In the genomic region with DNA sequence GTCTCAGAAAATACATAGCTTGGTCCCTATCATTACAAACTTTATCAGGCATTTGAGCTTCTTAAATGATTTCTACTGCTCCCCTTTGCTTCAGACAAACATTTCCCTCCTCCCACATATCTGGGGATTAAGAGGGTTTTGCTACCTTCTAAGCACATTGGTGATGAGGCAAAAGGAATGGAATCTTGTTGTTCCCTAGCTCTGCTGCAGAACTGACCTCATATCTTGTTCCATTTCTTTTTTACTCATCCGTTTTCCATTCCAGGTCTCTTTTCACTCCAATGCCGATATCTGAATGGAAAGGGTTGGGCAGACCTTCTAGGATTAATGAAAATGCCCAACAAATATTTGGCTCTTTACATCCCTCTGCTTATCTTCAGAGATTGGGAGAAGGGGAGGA, we compare ENCODE assay signal across 17 cellular contexts.
DNase-seq lines count a peak whose midpoint lies in the region; FAIRE-seq and TF ChIP-seq lines count a peak whose summit lies in the region.
"Had no signal": no experiment of that assay in that cellular context is flagged by ENCODE, and none has a peak within 500 bp of the region (broad histone marks: within the 10 kb centered on the region; RNA-seq: fewer than 3 reads in every experiment).

No MANE protein-coding gene starts in this region.

- H3K9me3 ChIP-seq in smooth muscle cell (replicated peaks; ENCODE audit: low read depth) (no peaks in the 10 kb centered on the region), colonic mucosa (no peaks in the 10 kb centered on the region)
- H3K9me3 ChIP-seq: pancreas had no signal

- peak overlapping the region; percentile 76 for H3K4me2 ChIP-seq in smooth muscle cell

- no peak overlapping the region for H3K4me3 Mint-ChIP-seq in activated naive CD4-positive, alpha-beta T cell treated with anti-CD3 and anti-CD28 coated beads, Interleukin-2, amount 10 ng/mL, durations not matched to agents 7 days and 5 days
- H3K4me3 Mint-ChIP-seq: activated naive CD8-positive, alpha-beta T cell; central memory CD8-positive, alpha-beta T cell; stimulated activated naive CD8-positive, alpha-beta T cell treated with anti-CD3 and anti-CD28 coated beads, Interleukin-15, Interleukin-2, amounts not matched to agents 100 ng/mL and 50 ng/mL, for 24 hours had no signal

- peaks cover 6% of the 10 kb centered on the region for H3F3A ChIP-seq in smooth muscle cell (ENCODE audit: low read depth)

- no peak for FAIRE-seq in HTR-8/SVneo (lab: Jason Lieb, UNC)
- FAIRE-seq: endometrium, pancreas had no signal

- no peaks in the 10 kb centered on the region for H3K79me2 ChIP-seq in smooth muscle cell (ENCODE audit: low read depth)

- H3K36me3 ChIP-seq in smooth muscle cell (ENCODE audit: low read depth) (no peaks in the 10 kb centered on the region), colonic mucosa (no peaks in the 10 kb centered on the region)
- H3K36me3 ChIP-seq: pancreas had no signal

- H3K4me1 ChIP-seq in smooth muscle cell (ENCODE audit: low read depth): peaks cover 17% of the 10 kb centered on the region
- no peaks in the 10 kb centered on the region for H3K4me1 ChIP-seq in colonic mucosa
- H3K4me1 ChIP-seq: pancreas had no signal

- DNase-seq in HTR-8/SVneo (ENCODE audit: insufficient read length, low spot score): peak; percentile 18
- peak; percentile 33 to 47 for DNase-seq in cardiac fibroblast (ENCODE audit: low read depth in 2 of 2)
- peak; percentile 27 for DNase-seq in kidney tubule cell (ENCODE audit: low spot score)
- DNase-seq in smooth muscle cell (lab: John Stamatoyannopoulos, UW; ENCODE audit: unreplicated experiment): no peak
- no peak for DNase-seq in activated naive CD4-positive, alpha-beta T cell treated with anti-CD3 and anti-CD28 coated beads, Interleukin-2, amount 10 ng/mL, durations not matched to agents 7 days and 5 days
- no peak for DNase-seq in nucleus accumbens (lab: John Stamatoyannopoulos, UW)
- no peak for DNase-seq in colonic mucosa
- DNase-seq: activated CD4-positive, alpha-beta T cell treated with anti-CD3 and anti-CD28 coated beads for 4 hours; activated T-cell treated with anti-CD3 and anti-CD28 coated beads for 4 hours; midbrain; NCI-H1417 treated with DMSO at 0.1 percent for 48 hours; pancreas; T1000 had no signal

- H2AFZ ChIP-seq in smooth muscle cell (ENCODE audit: low read depth): no peak overlapping the region

- CTCF ChIA-PET in activated naive CD4-positive, alpha-beta T cell treated with anti-CD3 and anti-CD28 coated beads, Interleukin-2, amount 10 ng/mL, durations not matched to agents 7 days and 5 days (lab: Charles Lee): no interaction called here

- TF ChIP-seq CTCF in cardiac fibroblast (IDR thresholded peaks at IDR 0.05; ENCODE audit: low read depth, low read length) (no peak), smooth muscle cell (IDR thresholded peaks at IDR 0.05; ENCODE audit: borderline replicate concordance, insufficient read depth, poor library complexity, severe bottlenecking) (no peak), colonic mucosa (IDR thresholded peaks at IDR 0.05) (no peak)

- H3K27me3 ChIP-seq in smooth muscle cell (ENCODE audit: low read depth): no peaks in the 10 kb centered on the region
- H3K27me3 ChIP-seq in colonic mucosa: no peaks in the 10 kb centered on the region
- H3K27me3 ChIP-seq: pancreas had no signal

- intact Hi-C loops in colonic mucosa (cut with DNase I): no loop called here

- no peaks in the 10 kb centered on the region for H3K4me1 Mint-ChIP-seq in activated naive CD4-positive, alpha-beta T cell treated with anti-CD3 and anti-CD28 coated beads, Interleukin-2, amount 10 ng/mL, durations not matched to agents 7 days and 5 days
- H3K4me1 Mint-ChIP-seq: central memory CD8-positive, alpha-beta T cell had no signal

- no peaks in the 10 kb centered on the region for H3K27me3 Mint-ChIP-seq in activated naive CD4-positive, alpha-beta T cell treated with anti-CD3 and anti-CD28 coated beads, Interleukin-2, amount 10 ng/mL, durations not matched to agents 7 days and 5 days
- H3K27me3 Mint-ChIP-seq: activated naive CD8-positive, alpha-beta T cell; central memory CD8-positive, alpha-beta T cell; stimulated activated naive CD8-positive, alpha-beta T cell treated with anti-CD3 and anti-CD28 coated beads, Interleukin-15, Interleukin-2, amounts not matched to agents 100 ng/mL and 50 ng/mL, for 24 hours had no signal

- H3K9me3 Mint-ChIP-seq in activated naive CD4-positive, alpha-beta T cell treated with anti-CD3 and anti-CD28 coated beads, Interleukin-2, amount 10 ng/mL, durations not matched to agents 7 days and 5 days: no peaks in the 10 kb centered on the region
- H3K9me3 Mint-ChIP-seq: stimulated activated naive CD8-positive, alpha-beta T cell treated with anti-CD3 and anti-CD28 coated beads, Interleukin-15, Interleukin-2, amounts not matched to agents 100 ng/mL and 50 ng/mL, for 24 hours had no signal

- WGBS in smooth muscle cell (ENCODE audit: low lambda C conversion rate): 3% methylated on average over 2 of the region's 2 CpGs

- H3K9ac ChIP-seq in smooth muscle cell (ENCODE audit: low read depth) (peak overlapping the region; percentile 55), colonic mucosa (ENCODE audit: low read depth in 2 of 2, low read length in 2 of 2) (no peak overlapping the region)

- H3K27ac ChIP-seq in smooth muscle cell (ENCODE audit: low read depth) (peak overlapping the region; percentile 94), colonic mucosa (no peak overlapping the region)
- H3K27ac ChIP-seq: pancreas had no signal

- no peaks in the 10 kb centered on the region for H4K20me1 ChIP-seq in smooth muscle cell (ENCODE audit: low read depth)

- H3K27ac Mint-ChIP-seq in activated naive CD4-positive, alpha-beta T cell treated with anti-CD3 and anti-CD28 coated beads, Interleukin-2, amount 10 ng/mL, durations not matched to agents 7 days and 5 days: no peak overlapping the region
- H3K27ac Mint-ChIP-seq: activated naive CD8-positive, alpha-beta T cell; stimulated activated naive CD8-positive, alpha-beta T cell treated with anti-CD3 and anti-CD28 coated beads, Interleukin-15, Interleukin-2, amounts not matched to agents 100 ng/mL and 50 ng/mL, for 24 hours had no signal

- no peak overlapping the region for H3K4me3 ChIP-seq in cardiac fibroblast (replicated peaks in 1 of 2; ENCODE audit: low read depth in 2 of 2, low read length in 2 of 2)
- no peak overlapping the region for H3K4me3 ChIP-seq in smooth muscle cell
- H3K4me3 ChIP-seq in colonic mucosa: no peak overlapping the region
- H3K4me3 ChIP-seq: pancreas had no signal

- H3K36me3 Mint-ChIP-seq in activated naive CD4-positive, alpha-beta T cell treated with anti-CD3 and anti-CD28 coated beads, Interleukin-2, amount 10 ng/mL, durations not matched to agents 7 days and 5 days: no peaks in the 10 kb centered on the region
- H3K36me3 Mint-ChIP-seq: activated naive CD8-positive, alpha-beta T cell had no signal

Comparison
In these comparisons a context has a peak if more than half of its experiments do, and no peak if none do; other contexts are left out.
1. DNase-seq: peak in HTR-8/SVneo (single experiment), cardiac fibroblast (2 of 2) and kidney tubule cell (single experiment); none in smooth muscle cell (single experiment), activated naive CD4-positive, alpha-beta T cell treated with anti-CD3 and anti-CD28 coated beads, Interleukin-2, amount 10 ng/mL, durations not matched to agents 7 days and 5 days (single experiment), nucleus accumbens (0 of 56) and colonic mucosa (single experiment).